In the genomic region with DNA sequence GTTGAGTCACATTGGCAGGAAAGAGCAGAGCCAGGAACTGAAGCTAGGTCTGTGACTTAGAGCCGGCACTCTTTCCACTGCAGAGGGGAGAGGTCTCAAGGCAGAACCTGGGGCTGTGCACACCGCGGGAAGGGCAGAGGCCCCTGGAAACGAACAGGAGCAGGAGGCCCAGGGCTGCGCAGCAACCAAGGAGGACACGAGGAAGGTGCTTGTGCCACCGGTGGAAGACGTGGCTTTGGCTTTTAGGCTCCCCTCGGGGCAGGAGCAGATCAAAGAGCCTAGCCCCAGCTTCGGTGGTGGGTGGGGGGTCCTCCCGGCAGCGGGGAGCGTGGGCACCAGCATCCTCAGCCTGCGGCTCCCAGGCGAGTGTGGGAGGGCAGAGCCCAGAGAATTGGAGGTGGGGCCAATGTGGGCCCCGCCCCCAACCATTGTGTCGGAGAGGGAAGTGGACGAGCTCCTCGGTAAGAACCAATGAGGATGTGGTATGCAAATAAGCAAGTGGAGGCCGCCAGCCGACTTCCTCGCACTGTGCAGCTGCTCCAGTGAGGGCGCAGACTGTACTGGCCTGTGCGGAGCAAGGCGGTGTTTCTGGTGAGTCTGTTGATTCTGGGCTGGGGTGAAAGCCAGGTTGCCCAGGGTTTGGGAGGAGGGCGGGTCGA, we compare ENCODE assay signal across 8 cellular contexts. TPM values are rescaled to one million over a fixed set of nuclear protein-coding genes. Genes with fewer than 3 reads are reported as not detected.
DNase-seq lines count a peak whose midpoint lies in the region; ATAC-seq and TF ChIP-seq lines count a peak whose summit lies in the region.

A gene with protein sequence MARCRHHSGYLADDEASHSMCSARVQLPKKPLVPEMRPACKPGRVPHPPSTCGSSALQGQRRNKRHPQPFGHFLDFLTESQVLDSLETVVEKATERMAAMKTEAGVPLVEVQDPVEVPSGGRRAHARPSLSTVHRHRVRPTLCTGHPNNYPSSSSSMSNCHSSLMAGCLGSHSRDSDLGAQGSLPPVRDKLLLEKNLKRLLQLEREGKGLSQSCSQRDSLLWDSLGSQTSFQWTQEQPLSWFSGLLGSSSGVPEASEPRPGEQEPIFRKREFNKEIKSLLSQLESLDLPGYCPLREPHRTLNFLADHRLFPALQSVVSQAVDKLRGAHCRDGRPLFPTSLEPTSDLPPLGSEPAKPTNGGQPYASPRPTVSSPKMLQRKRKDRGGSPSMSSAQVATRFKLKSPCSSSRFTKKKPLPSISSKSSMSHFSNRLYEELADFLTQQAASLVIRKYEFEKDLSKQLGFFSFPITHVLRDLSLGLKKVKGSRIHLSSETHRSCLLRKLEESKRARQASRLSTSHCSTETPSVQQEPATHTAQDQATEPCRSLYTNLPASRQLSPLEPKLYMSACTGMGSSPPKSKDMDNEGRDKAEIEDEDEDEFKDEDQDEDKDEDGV (plus strand): TSS at position 524 of the 659 bp plus-strand sequence. CDS start 422 bp downstream, outside the sequence.

- no peak within 1 kb of the TSS for H3K9ac ChIP-seq in colonic mucosa (ENCODE audit: low read depth in 2 of 2, low read length in 2 of 2)

- TF ChIP-seq CTCF in colonic mucosa (IDR thresholded peaks at IDR 0.05) = no peak

- WGBS in right cardiac atrium = 85% methylated on average over 27 of the region's 27 CpGs

- H3K4me3 Mint-ChIP-seq in immature natural killer cell = no peak within 1 kb of the TSS

- H3K9me3 Mint-ChIP-seq in immature natural killer cell = peaks cover 0 to 2% (median 0%) of the 10 kb centered on the region in 6 donors

- H3K27ac ChIP-seq in right cardiac atrium (ENCODE audit: low read length) (no peak within 1 kb of the TSS), colonic mucosa (no peak within 1 kb of the TSS)

- ATAC-seq in right cardiac atrium (no peak), left ventricle myocardium superior (no peak), HG02870 (IDR thresholded peaks at IDR 0.05; ENCODE audit: unreplicated experiment) (no peak)

- H3K27me3 ChIP-seq in right cardiac atrium (ENCODE audit: control insufficient read depth, insufficient read depth) (no peaks in the 10 kb centered on the region), colonic mucosa (no peaks in the 10 kb centered on the region)

- peak in 2 of 3 donors; percentile 66 to 74 for DNase-seq in right cardiac atrium
- DNase-seq in left ventricle myocardium superior = no peak
- DNase-seq in activated CD4-positive, alpha-beta T cell treated with anti-CD3 and anti-CD28 coated beads for 24 hours (ENCODE audit: low read depth in 2 of 2) = peak; percentile 45 to 46
- DNase-seq in immature natural killer cell = peak; percentile 48 to 62 (median 56)
- DNase-seq in colonic mucosa = no peak
- no peak for DNase-seq in KG1 (lab: John Stamatoyannopoulos, UW)
- no peak for DNase-seq in AG08396 (ENCODE audit: low spot score)

- H3K4me1 Mint-ChIP-seq in immature natural killer cell = peaks cover 16 to 19% of the 10 kb centered on the region in 2 donors

- H3K4me1 ChIP-seq in right cardiac atrium (ENCODE audit: control insufficient read depth, insufficient read depth, low read length) = peaks cover 5% of the 10 kb centered on the region
- H3K4me1 ChIP-seq in colonic mucosa = peaks cover 3% of the 10 kb centered on the region

- no peak within 1 kb of the TSS for H3K4me3 ChIP-seq in right cardiac atrium (ENCODE audit: low read length)
- no peak within 1 kb of the TSS for H3K4me3 ChIP-seq in colonic mucosa

- no peak within 1 kb of the TSS for H3K27ac Mint-ChIP-seq in immature natural killer cell

- H3K27me3 Mint-ChIP-seq in immature natural killer cell (ENCODE audit: low read depth in 3 of 3) = peaks cover 0 to 7% (median 2%) of the 10 kb centered on the region in 3 donors

- intact Hi-C loops in right cardiac atrium (cut with DNase I) = no loop called here
- intact Hi-C loops in left ventricle myocardium superior (cut with micrococcal nuclease) = no loop called here
- intact Hi-C loops in colonic mucosa (cut with DNase I) = no loop called here

- no peaks in the 10 kb centered on the region for H3K36me3 Mint-ChIP-seq in immature natural killer cell

- no peaks in the 10 kb centered on the region for H3K36me3 ChIP-seq in colonic mucosa

- H3K9me3 ChIP-seq in right cardiac atrium (ENCODE audit: control insufficient read depth, low read length) (no peaks in the 10 kb centered on the region), colonic mucosa (no peaks in the 10 kb centered on the region)

RNA-seq across cellular contexts. Expression of the gene that starts here (rescaled TPM):
- under 1 TPM in 2 of 4 donors, not detected in 2; 0.34 TPM for total RNA-seq in right cardiac atrium
- 0.29 TPM for polyA plus RNA-seq in right cardiac atrium
- not detected for total RNA-seq in left ventricle myocardium superior
- polyA plus RNA-seq in immature natural killer cell = under 1 TPM in 1 of 3 donors, not detected in 2; 0.13 TPM
- total RNA-seq in colonic mucosa = under 1 TPM in 1 of 2 donors, not detected in 1; 0.59 TPM

Comparison
In these comparisons a context has a peak if more than half of its experiments do, and no peak if none do; other contexts are left out.
1. Peak in DNase-seq in right cardiac atrium; RNA of the gene not detected or under 1 TPM.
2. Peak in DNase-seq in immature natural killer cell; RNA of the gene not detected or under 1 TPM.
3. DNase-seq: peak in activated CD4-positive, alpha-beta T cell treated with anti-CD3 and anti-CD28 coated beads for 24 hours (2 of 2); none in left ventricle myocardium superior (single experiment), colonic mucosa (single experiment), KG1 (single experiment) and AG08396 (single experiment).